Comparison of ENCODE assay signal across 8 cellular contexts in the genomic region with DNA sequence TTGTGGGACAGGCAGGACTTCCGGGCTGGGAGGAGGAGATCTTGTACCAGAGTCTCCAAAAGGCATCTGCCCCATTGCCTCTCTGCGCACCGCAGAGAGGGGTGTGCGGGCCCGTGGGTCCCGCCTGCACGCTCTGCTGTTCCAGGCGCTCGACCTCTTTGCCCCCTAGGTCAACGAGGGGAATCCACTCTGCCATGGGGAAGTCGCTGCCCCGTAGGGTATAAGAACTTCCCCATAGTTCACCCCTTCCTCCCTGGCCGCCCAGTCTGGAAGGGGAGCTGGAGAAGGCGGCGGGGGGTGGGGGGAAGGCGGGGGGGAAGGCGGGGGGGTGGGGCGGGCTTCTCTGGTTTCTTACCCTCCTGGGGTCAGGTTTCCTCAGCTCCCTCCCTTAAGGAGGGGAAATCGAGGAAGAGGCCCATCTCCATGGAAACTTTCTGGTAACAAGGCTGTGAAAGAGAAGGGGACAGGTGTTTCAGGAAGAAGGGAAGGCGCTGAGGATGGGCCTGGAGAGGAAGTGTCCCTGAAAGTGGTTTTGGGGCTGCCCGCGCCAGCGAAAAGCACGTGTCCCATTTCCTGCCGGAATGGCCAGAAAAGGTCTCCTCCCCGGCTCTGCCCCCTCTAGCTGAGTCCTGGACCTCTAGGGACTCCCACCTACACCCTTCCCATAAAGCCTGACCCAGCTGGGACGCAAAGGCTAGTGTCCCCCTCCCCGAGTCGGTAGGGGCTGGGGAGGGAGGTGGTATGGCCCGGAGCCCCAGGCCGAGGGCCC. TPM values are rescaled to one million over a fixed set of nuclear protein-coding genes. Genes with fewer than 3 reads are reported as not detected.
DNase-seq lines count a peak whose midpoint lies in the region; ATAC-seq and TF ChIP-seq lines count a peak whose summit lies in the region.

No MANE protein-coding gene starts in this region.

- no peaks in the 10 kb centered on the region for H3K9me3 ChIP-seq in fibroblast of lung (ENCODE audit: control insufficient read depth, insufficient read depth, low read depth, low read length)

- no peaks in the 10 kb centered on the region for H3K79me2 ChIP-seq in fibroblast of lung (ENCODE audit: control insufficient read depth, insufficient read depth, low read length)

- DNase-seq in GM03348 (ENCODE audit: low spot score) (peak; percentile 35), fibroblast of lung (ENCODE audit: low read depth in 2 of 2) (no peak), AML-193 (lab: John Stamatoyannopoulos, UW) (no peak), caudate nucleus (lab: John Stamatoyannopoulos, UW) (no peak), NCI-H2227 treated with DMSO at 0.1 percent for 48 hours (lab: John Stamatoyannopoulos, UW) (no peak)
- DNase-seq in stimulated activated CD4-positive, alpha-beta T cell treated with anti-CD3 and anti-CD28 coated beads, Interleukin-2, amount 100 ng/mL, for 48 hours = peak; percentile 10 to 21

- ATAC-seq in GM19467 (IDR thresholded peaks at IDR 0.05; ENCODE audit: unreplicated experiment) = peak; percentile 37
- peak; percentile 24 for ATAC-seq in HG03565 (IDR thresholded peaks at IDR 0.05; ENCODE audit: unreplicated experiment)

- no peaks in the 10 kb centered on the region for H4K20me1 ChIP-seq in fibroblast of lung (ENCODE audit: control insufficient read depth, extremely low read depth, insufficient read depth, low read length)

- peaks cover 26% of the 10 kb centered on the region for H3K27me3 ChIP-seq in fibroblast of lung (ENCODE audit: control insufficient read depth, insufficient read depth, low read length)

- H3K4me1 ChIP-seq in fibroblast of lung (ENCODE audit: control insufficient read depth, extremely low read depth, insufficient read depth, low read length) = peaks cover 2% of the 10 kb centered on the region

- TF ChIP-seq CTCF in fibroblast of lung (conservative IDR thresholded peaks at IDR 0.05 in 1 of 2, IDR thresholded peaks at IDR 0.05 in 1 of 2; ENCODE audit: low read depth in 1 of 2, low read length in 2 of 2) = no peak

- H3K27ac ChIP-seq in fibroblast of lung (ENCODE audit: insufficient read depth, low read length) (no peak overlapping the region), caudate nucleus (ENCODE audit: low read depth, low read length) (no peak overlapping the region)

- H3K4me3 ChIP-seq in fibroblast of lung (replicated peaks in 1 of 4; ENCODE audit: control extremely low read depth in 1 of 4, insufficient read depth in 1 of 4, low read depth in 3 of 4, low read length in 4 of 4) = peak overlapping the region; percentile 30 to 53 (median 38)

- no peaks in the 10 kb centered on the region for H3K36me3 ChIP-seq in fibroblast of lung (ENCODE audit: control insufficient read depth, insufficient read depth, low read length)

- peak overlapping the region; percentile 78 for H3K4me2 ChIP-seq in fibroblast of lung (ENCODE audit: extremely low read depth, insufficient read depth, low read length)

- H3K9ac ChIP-seq in fibroblast of lung (ENCODE audit: insufficient read depth, low read length) = no peak overlapping the region

- H2AFZ ChIP-seq in fibroblast of lung (ENCODE audit: low read length) = peak overlapping the region; percentile 5

RNA-seq across cellular contexts. Expression of a gene that starts 27.5 kb away (rescaled TPM):
- total RNA-seq in fibroblast of lung = under 0.01 TPM in 1 of 2 replicates, not detected in the other
- polyA plus RNA-seq in fibroblast of lung = 0.03 TPM in 1 of 2 replicates, not detected in the other
- polyA plus RNA-seq in fibroblast of lung (2012) = not detected in 2 replicates
- not detected in 2 replicates for polyA minus RNA-seq in fibroblast of lung (ENCODE audit: low replicate concordance)

Comparison
In these comparisons a context has a peak if more than half of its experiments do, and no peak if none do; other contexts are left out.
1. DNase-seq: peak in GM03348 (single experiment) and stimulated activated CD4-positive, alpha-beta T cell treated with anti-CD3 and anti-CD28 coated beads, Interleukin-2, amount 100 ng/mL, for 48 hours (2 of 2); none in fibroblast of lung (0 of 2), AML-193 (0 of 2), caudate nucleus (0 of 61) and NCI-H2227 treated with DMSO at 0.1 percent for 48 hours (single experiment).